ENCODE assay signal across 5 cellular contexts in the genomic region with DNA sequence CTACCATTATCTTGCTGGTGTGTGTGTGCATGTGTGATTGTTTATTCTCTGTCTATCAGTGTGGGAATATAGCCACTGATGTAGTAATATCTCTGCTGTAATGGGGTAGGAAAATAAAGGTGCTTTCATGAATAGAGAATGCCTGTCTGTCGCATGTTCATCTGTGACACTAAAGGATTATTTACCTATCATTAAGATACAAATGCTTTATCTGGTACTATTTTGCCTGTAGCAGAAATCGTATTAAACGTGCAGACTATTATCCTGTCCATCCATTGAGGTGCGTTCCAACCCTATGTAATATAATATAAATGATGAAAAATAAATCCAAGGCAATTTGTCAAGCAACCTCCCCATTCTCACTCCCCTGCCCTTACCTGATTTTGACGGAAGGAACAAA.
"Had no signal": no experiment of that assay in that cellular context is flagged by ENCODE, and none has a peak within 500 bp of the region (broad histone marks: within the 10 kb centered on the region; RNA-seq: fewer than 3 reads in every experiment).

No MANE protein-coding gene starts in this region.

- H3K4me3 ChIP-seq: K562 had no signal

- DNase-seq: IMR-90, KBM-7, KG1 had no signal

- H3K27ac ChIP-seq: HL-60 had no signal
